1 cellular context compared by ENCODE assay signal in genomic region chr5:44981708-44982107, GRCh38.
TF ChIP-seq lines count a peak whose summit lies in the region.

No MANE protein-coding gene starts in this region.

TF ChIP-seq in HEK293, 187 proteins besides CTCF, POLR2A, EP300 and RAD21 (continued from another document):
- no peak for TF ChIP-seq ZNF280D (tag by site-specific recombination; IDR thresholded peaks at IDR 0.05)
